In the genomic region with DNA sequence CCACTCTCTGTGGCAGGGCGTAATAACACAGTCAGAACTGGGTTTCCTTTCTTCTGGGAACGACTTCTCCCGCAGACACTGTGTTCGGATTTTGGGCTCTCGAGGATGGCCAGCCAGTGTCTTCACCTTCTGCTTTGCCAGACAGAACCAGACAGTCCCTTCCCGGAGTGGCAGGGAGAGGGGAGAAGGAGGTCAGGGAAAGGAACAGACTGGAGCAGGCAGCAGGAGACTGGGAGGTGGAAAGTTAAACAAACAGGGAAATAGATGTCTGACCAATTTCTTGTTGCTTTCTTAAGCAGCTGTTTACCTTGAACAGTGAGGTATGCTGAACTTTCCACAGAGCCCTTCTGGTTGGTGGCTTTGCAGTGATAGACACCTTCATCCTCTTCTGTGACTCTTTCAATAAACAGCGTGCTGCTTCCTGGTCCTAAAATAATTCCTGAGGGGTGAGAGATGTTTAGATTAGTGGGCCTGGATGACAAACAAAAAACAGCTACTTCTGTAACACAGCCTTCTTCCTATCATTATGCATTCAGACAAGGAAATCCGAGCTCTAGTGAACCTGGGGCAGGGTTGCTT, we compare ENCODE assay signal across 18 cellular contexts.
DNase-seq lines count a peak whose midpoint lies in the region; ATAC-seq, FAIRE-seq and TF ChIP-seq lines count a peak whose summit lies in the region.
"Had no signal": no experiment of that assay in that cellular context is flagged by ENCODE, and none has a peak within 500 bp of the region (broad histone marks: within the 10 kb centered on the region; RNA-seq: fewer than 3 reads in every experiment).

No MANE protein-coding gene starts in this region.

- H3K4me1 ChIP-seq in HEK293 (ENCODE audit: control insufficient read depth, insufficient read depth, low read length) (0 out of 2 replicates have a peak, but pooled peaks cover 2% of the 10 kb centered on the region), K562 (replicated peaks in 1 of 2; ENCODE audit: control insufficient read depth in 2 of 2, insufficient read depth in 2 of 2, low read length in 2 of 2) (peaks cover 0 to 17% of the 10 kb centered on the region in 2 experiments; a peak in 4 of 5 replicates), tibial nerve (peaks cover 0 to 2% (median 0%) of the 10 kb centered on the region in 4 donors), adrenal gland (replicated peaks in 1 of 2) (no peaks in the 10 kb centered on the region)

- ATAC-seq in K562 (peak; percentile 37; the same call in 1 of the 3 replicates), left lobe of liver (no peak)

- peaks cover 10% of the 10 kb centered on the region for H3K9me3 Mint-ChIP-seq in mesothelial cell of epicardium
- H3K9me3 Mint-ChIP-seq: CD4-positive, alpha-beta T cell had no signal

- DNase-seq in EH (ENCODE audit: low read depth), result peak; percentile 55
- no peak for DNase-seq in K562 (ENCODE audit: extremely low read depth in 1 of 4, low spot score in 3 of 4)
- DNase-seq in mesothelial cell of epicardium (ENCODE audit: low spot score in 2 of 2, unreplicated experiment in 2 of 2), result no peak
- DNase-seq in tibial nerve (ENCODE audit: low spot score in 2 of 2), result no peak
- DNase-seq in left lobe of liver (ENCODE audit: low spot score), result no peak
- no peak for DNase-seq in amygdala (lab: John Stamatoyannopoulos, UW)
- DNase-seq in adrenal gland, result no peak
- DNase-seq: activated naive CD8-positive, alpha-beta T cell treated with anti-CD3 and anti-CD28 coated beads for 36 hours; CD4-positive, alpha-beta T cell; heart left ventricle; kidney glomerular epithelial cell; MG63; NCI-H1930; NCI-H526; posterior cingulate gyrus had no signal

- no peak overlapping the region for H3K4me3 Mint-ChIP-seq in mesothelial cell of epicardium
- H3K4me3 Mint-ChIP-seq: activated naive CD8-positive, alpha-beta T cell treated with anti-CD3 and anti-CD28 coated beads for 36 hours; CD4-positive, alpha-beta T cell had no signal

- in situ Hi-C loops in K562 (cut with MboI), result no loop called here

- H4K20me1 ChIP-seq in K562 (replicated peaks; ENCODE audit: control insufficient read depth, insufficient read depth, low read length), result no peaks in the 10 kb centered on the region

- H3K9me3 ChIP-seq in HEK293 (ENCODE audit: control insufficient read depth, insufficient read depth, low read depth, low read length) (no peaks in the 10 kb centered on the region), K562 (replicated peaks; ENCODE audit: control insufficient read depth, insufficient read depth, low read depth, low read length) (no peaks in the 10 kb centered on the region), tibial nerve (no peaks in the 10 kb centered on the region), adrenal gland (replicated peaks in 1 of 3) (no peaks in the 10 kb centered on the region)
- H3K9me3 ChIP-seq: MG63 had no signal

- 39% methylated on average over 4 of the region's 8 CpGs for WGBS in K562 (ENCODE audit: insufficient coverage, low coverage, missing lambda C conversion rate)
- WGBS in tibial nerve, 2 donors, result 61 to 65% methylated on average over 8 of the region's 8 CpGs
- 56 to 80% (median 71%) methylated on average over 8 of the region's 8 CpGs for WGBS in adrenal gland, 4 donors

- H3K79me2 ChIP-seq in K562 (ENCODE audit: control insufficient read depth, insufficient read depth, low read length), result no peaks in the 10 kb centered on the region

- TF ChIP-seq RAD21 in K562 (CRISPR knock-in tag; conservative IDR thresholded peaks at IDR 0.05 in 1 of 2, IDR thresholded peaks at IDR 0.05 in 1 of 2), result no peak

- no TSS peak for BruUV-seq in K562 (replicated peaks; lab: Mats Ljungman, UMichigan)

- CTCF ChIA-PET in HEK293 (lab: Yijun Ruan, JAX), result no interaction called here
- CTCF ChIA-PET in K562 (lab: Yijun Ruan, JAX; ENCODE audit: low intra/inter-chr PET ratio), result no interaction called here

- no peaks in the 10 kb centered on the region for H3K9me1 ChIP-seq in K562 (ENCODE audit: control insufficient read depth, insufficient read depth, low read length)

- no peaks in the 10 kb centered on the region for H3K36me3 Mint-ChIP-seq in mesothelial cell of epicardium

- FAIRE-seq in K562 (lab: Jason Lieb, UNC), result no peak

- TF ChIP-seq EP300 in K562 (IDR thresholded peaks at IDR 0.05; ENCODE audit: low read length), result no peak
- TF ChIP-seq EP300 in tibial nerve (IDR thresholded peaks at IDR 0.05), result no peak

- POLR2A ChIA-PET in HEK293 (lab: Yijun Ruan, JAX), result no interaction called here
- POLR2A ChIA-PET in K562 (lab: Yijun Ruan, JAX), result interaction anchor here (0.8 kb wide), 1 partner anchor 126 kb away, joined by 3 read pairs; no protein-coding TSS in a partner anchor

- TF ChIP-seq POLR2A in K562 (conservative IDR thresholded peaks at IDR 0.05) (no peak), tibial nerve (IDR thresholded peaks at IDR 0.05) (no peak), adrenal gland (IDR thresholded peaks at IDR 0.05) (no peak)

- no peak overlapping the region for H3K9ac ChIP-seq in K562 (ENCODE audit: insufficient read depth in 1 of 2, low read depth in 2 of 2, low read length in 2 of 2)

- H3K27me3 Mint-ChIP-seq in mesothelial cell of epicardium (ENCODE audit: low read depth), result no peaks in the 10 kb centered on the region
- H3K27me3 Mint-ChIP-seq: activated naive CD8-positive, alpha-beta T cell treated with anti-CD3 and anti-CD28 coated beads for 36 hours; CD4-positive, alpha-beta T cell had no signal

- H3K27ac Mint-ChIP-seq in mesothelial cell of epicardium, result peak overlapping the region; percentile 87
- H3K27ac Mint-ChIP-seq: CD4-positive, alpha-beta T cell had no signal

- H3K4me2 ChIP-seq in K562 (ENCODE audit: insufficient read depth, low read length), result no peak overlapping the region
- H3K4me2 ChIP-seq: PC-9 had no signal

- intact Hi-C loops in K562 (cut with micrococcal nuclease), result no loop called here
- intact Hi-C loops in adrenal gland (cut with DNase I), result no loop called here

- TF ChIP-seq CTCF in HEK293 (tag by site-specific recombination; IDR thresholded peaks at IDR 0.05) (no peak), K562 (IDR thresholded peaks at IDR 0.05 in 2 of 3, conservative IDR thresholded peaks at IDR 0.05 in 1 of 3; ENCODE audit: insufficient read depth in 2 of 3, low read depth in 1 of 3, low read length in 3 of 3) (no peak), mesothelial cell of epicardium (IDR thresholded peaks at IDR 0.05; ENCODE audit: unreplicated experiment) (no peak), tibial nerve (IDR thresholded peaks at IDR 0.05) (no peak), adrenal gland (IDR thresholded peaks at IDR 0.05) (no peak)

- H3K4me3 ChIP-seq in HEK293 (ENCODE audit: low read depth, low read length) (no peak overlapping the region), K562 (no peak overlapping the region), tibial nerve (no peak overlapping the region), adrenal gland (no peak overlapping the region)
- H3K4me3 ChIP-seq: GM12878, heart left ventricle, MG63, PC-9 had no signal

- peaks cover 24% of the 10 kb centered on the region for H3K4me1 Mint-ChIP-seq in mesothelial cell of epicardium

- peak overlapping the region; percentile 76 for H2AFZ ChIP-seq in K562 (ENCODE audit: low read depth, low read length)
- H2AFZ ChIP-seq: PC-9 had no signal

- H3K36me3 ChIP-seq in HEK293 (ENCODE audit: control insufficient read depth in 2 of 2, insufficient read depth in 1 of 2, low read length in 2 of 2) (no peaks in the 10 kb centered on the region), K562 (ENCODE audit: control insufficient read depth, insufficient read depth, low read length) (no peaks in the 10 kb centered on the region), tibial nerve (no peaks in the 10 kb centered on the region), adrenal gland (replicated peaks in 1 of 2) (no peaks in the 10 kb centered on the region)
- H3K36me3 ChIP-seq: MG63 had no signal

- H3K27me3 ChIP-seq in K562 (ENCODE audit: control insufficient read depth in 2 of 2, insufficient read depth in 2 of 2, low read length in 2 of 2) (no peaks in the 10 kb centered on the region), tibial nerve (no peaks in the 10 kb centered on the region), adrenal gland (no peaks in the 10 kb centered on the region)
- H3K27me3 ChIP-seq: MG63 had no signal

- H3K27ac ChIP-seq in HEK293 (ENCODE audit: extremely low read depth, low read depth, low read length), result no peak overlapping the region; the same call in 1 of the 2 replicates
- no peak overlapping the region; the same call in 2 of the 3 replicates for H3K27ac ChIP-seq in K562 (ENCODE audit: extremely low read depth, low read depth, low read length)
- H3K27ac ChIP-seq in tibial nerve, result no peak overlapping the region
- H3K27ac ChIP-seq in adrenal gland, result no peak overlapping the region
- H3K27ac ChIP-seq: PC-9 had no signal

TF ChIP-seq in HEK293, 187 proteins besides CTCF, POLR2A, EP300 and RAD21:
- TF ChIP-seq ZNF133 (tag by site-specific recombination; IDR thresholded peaks at IDR 0.05) (no peak), ZNF664 (tag by site-specific recombination; IDR thresholded peaks at IDR 0.05) (peak; percentile 44; the same call in 1 of the 2 replicates), ZNF335 (tag by site-specific recombination; conservative IDR thresholded peaks at IDR 0.05) (peak; percentile 41)

TF ChIP-seq in K562, 482 proteins besides CTCF, POLR2A, EP300 and RAD21:
- TF ChIP-seq, protein P1, sequence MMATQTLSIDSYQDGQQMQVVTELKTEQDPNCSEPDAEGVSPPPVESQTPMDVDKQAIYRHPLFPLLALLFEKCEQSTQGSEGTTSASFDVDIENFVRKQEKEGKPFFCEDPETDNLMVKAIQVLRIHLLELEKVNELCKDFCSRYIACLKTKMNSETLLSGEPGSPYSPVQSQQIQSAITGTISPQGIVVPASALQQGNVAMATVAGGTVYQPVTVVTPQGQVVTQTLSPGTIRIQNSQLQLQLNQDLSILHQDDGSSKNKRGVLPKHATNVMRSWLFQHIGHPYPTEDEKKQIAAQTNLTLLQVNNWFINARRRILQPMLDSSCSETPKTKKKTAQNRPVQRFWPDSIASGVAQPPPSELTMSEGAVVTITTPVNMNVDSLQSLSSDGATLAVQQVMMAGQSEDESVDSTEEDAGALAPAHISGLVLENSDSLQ (IDR thresholded peaks at IDR 0.05), result peak; percentile 69
- no peak for TF ChIP-seq JUND (IDR thresholded peaks at IDR 0.05; ENCODE audit: borderline replicate concordance, low read depth, low read length)
- TF ChIP-seq JUND (tag; IDR thresholded peaks at IDR 0.05; ENCODE audit: borderline replicate concordance, low read depth, low read length), result 0 out of 3 replicates have a peak, but pooled peaks have one; percentile 14
- TF ChIP-seq, protein P2, sequence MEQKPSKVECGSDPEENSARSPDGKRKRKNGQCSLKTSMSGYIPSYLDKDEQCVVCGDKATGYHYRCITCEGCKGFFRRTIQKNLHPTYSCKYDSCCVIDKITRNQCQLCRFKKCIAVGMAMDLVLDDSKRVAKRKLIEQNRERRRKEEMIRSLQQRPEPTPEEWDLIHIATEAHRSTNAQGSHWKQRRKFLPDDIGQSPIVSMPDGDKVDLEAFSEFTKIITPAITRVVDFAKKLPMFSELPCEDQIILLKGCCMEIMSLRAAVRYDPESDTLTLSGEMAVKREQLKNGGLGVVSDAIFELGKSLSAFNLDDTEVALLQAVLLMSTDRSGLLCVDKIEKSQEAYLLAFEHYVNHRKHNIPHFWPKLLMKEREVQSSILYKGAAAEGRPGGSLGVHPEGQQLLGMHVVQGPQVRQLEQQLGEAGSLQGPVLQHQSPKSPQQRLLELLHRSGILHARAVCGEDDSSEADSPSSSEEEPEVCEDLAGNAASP (IDR thresholded peaks at IDR 0.05), result no peak
